In genomic region chr2:41718703-41719102, GRCh38 we compare ENCODE assay signal across 16 cellular contexts.
"Had no signal": no experiment of that assay in that cellular context is flagged by ENCODE, and none has a peak within 500 bp of the region (broad histone marks: within the 10 kb centered on the region; RNA-seq: fewer than 3 reads in every experiment).

No MANE protein-coding gene starts in this region.

- ATAC-seq: activated T-cell treated with anti-CD3 and anti-CD28 coated beads, Interleukin-2, amount 50 U/mL, for 4 hours; natural killer cell; stimulated activated naive CD8-positive, alpha-beta T cell treated with anti-CD3 and anti-CD28 coated beads, Interleukin-15, Interleukin-2, amounts not matched to agents 100 U/mL and 50 U/mL, for 24 hours; upper lobe of right lung had no signal

- H3K4me3 ChIP-seq: sigmoid colon, upper lobe of right lung had no signal

- DNase-seq: activated CD4-positive, alpha-beta memory T cell treated with anti-CD3 and anti-CD28 coated beads for 36 hours; activated CD4-positive, alpha-beta T cell treated with anti-CD3 and anti-CD28 coated beads for 1 hour; activated effector memory CD4-positive, alpha-beta T cell treated with anti-CD3 and anti-CD28 coated beads, Interleukin-2, amount 50 U/mL, for 16 hours; activated T-cell treated with anti-CD3 and anti-CD28 coated beads, Interleukin-2, amount 50 U/mL, for 4 hours; amygdala; brain microvascular endothelial cell; cerebellar nuclear complex; endodermal cell; immature natural killer cell; natural killer cell; occipital lobe; sigmoid colon; stimulated activated CD4-positive, alpha-beta T cell treated with anti-CD3 and anti-CD28 coated beads, Interleukin-2, amount 100 ng/mL, for 48 hours; stimulated activated CD8-positive, alpha-beta memory T cell treated with anti-CD3 and anti-CD28 coated beads, Interleukin-4, amount 100 ng/mL, for 48 hours; stimulated activated naive CD8-positive, alpha-beta T cell treated with anti-CD3 and anti-CD28 coated beads, Interleukin-15, Interleukin-2, amounts not matched to agents 100 U/mL and 50 U/mL, for 24 hours; upper lobe of right lung had no signal

- H3K9me3 ChIP-seq: sigmoid colon, upper lobe of right lung had no signal

- H3K27ac ChIP-seq: brain microvascular endothelial cell, sigmoid colon, upper lobe of right lung had no signal

- H3K36me3 ChIP-seq: brain microvascular endothelial cell, sigmoid colon, upper lobe of right lung had no signal

- H3K27me3 ChIP-seq: brain microvascular endothelial cell, sigmoid colon, upper lobe of right lung had no signal

- H3K4me1 ChIP-seq: sigmoid colon had no signal
